ENCODE assay signal across 8 cellular contexts in genomic region chr20:63009044-63009961, GRCh38. TPM values are rescaled to one million over a fixed set of nuclear protein-coding genes. Genes with fewer than 3 reads are reported as not detected.
DNase-seq lines count a peak whose midpoint lies in the region; ATAC-seq and TF ChIP-seq lines count a peak whose summit lies in the region.

No MANE protein-coding gene starts in this region.

- H3K4me3 Mint-ChIP-seq in CD8-positive, alpha-beta T cell = peak overlapping the region; percentile 88
- peak overlapping the region; percentile 79 to 86 for H3K4me3 Mint-ChIP-seq in effector memory CD8-positive, alpha-beta T cell

- peak; percentile 63 for ATAC-seq in CD8-positive, alpha-beta T cell
- ATAC-seq in GM19328 (IDR thresholded peaks at IDR 0.05; ENCODE audit: unreplicated experiment) (peak; percentile 43), HG03457 (IDR thresholded peaks at IDR 0.05; ENCODE audit: unreplicated experiment) (peak; percentile 31)
- ATAC-seq in effector memory CD8-positive, alpha-beta T cell (replicated peaks) = peak; percentile 72

- H3K36me3 Mint-ChIP-seq in CD8-positive, alpha-beta T cell = no peaks in the 10 kb centered on the region
- H3K36me3 Mint-ChIP-seq in effector memory CD8-positive, alpha-beta T cell (ENCODE audit: insufficient read depth) = peaks cover 25% of the 10 kb centered on the region

- H3K27ac ChIP-seq in CD8-positive, alpha-beta T cell (ENCODE audit: low read depth, low read length) = no peak overlapping the region

- H3K4me1 Mint-ChIP-seq in CD8-positive, alpha-beta T cell (ENCODE audit: low read depth) = peaks cover 25% of the 10 kb centered on the region
- H3K4me1 Mint-ChIP-seq in effector memory CD8-positive, alpha-beta T cell (ENCODE audit: low read depth in 2 of 2) = peaks cover 22 to 25% of the 10 kb centered on the region in 2 donors

- peak overlapping the region; percentile 55 for H3K4me3 ChIP-seq in CD8-positive, alpha-beta T cell (ENCODE audit: low read depth, low read length)

- peaks cover 8% of the 10 kb centered on the region for H3K9me3 Mint-ChIP-seq in CD8-positive, alpha-beta T cell
- H3K9me3 Mint-ChIP-seq in effector memory CD8-positive, alpha-beta T cell = peaks cover 0 to 14% of the 10 kb centered on the region in 2 donors

- peak; percentile 78 to 93 (median 79) for DNase-seq in CD8-positive, alpha-beta T cell
- DNase-seq in NCI-H748 treated with DMSO at 0.1 percent for 48 hours (lab: John Stamatoyannopoulos, UW) (peak; percentile 26), mucosa of gallbladder (ENCODE audit: low spot score) (peak; percentile 75)
- DNase-seq in activated CD8-positive, alpha-beta memory T cell treated with anti-CD3 and anti-CD28 coated beads for 1 hour (ENCODE audit: extremely low read depth in 1 of 2, low read depth in 1 of 2) = peak; percentile 62 to 77
- peak; percentile 80 to 84 (median 84) for DNase-seq in effector memory CD8-positive, alpha-beta T cell
- DNase-seq in stimulated activated CD8-positive, alpha-beta memory T cell treated with anti-CD3 and anti-CD28 coated beads, Interleukin-7, amount 100 ng/mL, for 48 hours (ENCODE audit: extremely low read depth in 1 of 2, low read depth in 1 of 2) = peak; percentile 55 to 62

- CTCF ChIA-PET in CD8-positive, alpha-beta T cell (lab: Charles Lee) = interaction anchor here (0.7 to 5.1 kb wide), 32 partner anchors 9 to 1071 kb away, joined by 3 to 60 read pairs (median 4); partner anchors contain the start of genes OPRL1 and TCFL5

- POLR2A ChIA-PET in CD8-positive, alpha-beta T cell (lab: Charles Lee) = interaction anchor here (0.6 to 1.8 kb wide), 6 partner anchors 22 to 357 kb away, joined by 3 to 13 read pairs (median 4); no protein-coding TSS in a partner anchor

- peaks cover 33% of the 10 kb centered on the region for H3K27me3 ChIP-seq in CD8-positive, alpha-beta T cell (ENCODE audit: insufficient read depth, low read length)

- H3K4me1 ChIP-seq in CD8-positive, alpha-beta T cell (ENCODE audit: insufficient read depth, low read length) = peaks cover 53% of the 10 kb centered on the region

- no peak overlapping the region for H3K27ac Mint-ChIP-seq in CD8-positive, alpha-beta T cell
- peak overlapping the region in 1 of 2 donors; percentile 38 for H3K27ac Mint-ChIP-seq in effector memory CD8-positive, alpha-beta T cell

- H3K27me3 Mint-ChIP-seq in CD8-positive, alpha-beta T cell (ENCODE audit: low read depth) = peaks cover 23% of the 10 kb centered on the region
- peaks cover 41 to 65% of the 10 kb centered on the region in 2 donors for H3K27me3 Mint-ChIP-seq in effector memory CD8-positive, alpha-beta T cell

- H3K36me3 ChIP-seq in CD8-positive, alpha-beta T cell (ENCODE audit: insufficient read depth, low read length) = no peaks in the 10 kb centered on the region

- TF ChIP-seq CTCF in CD8-positive, alpha-beta T cell (IDR thresholded peaks at IDR 0.05) = peak; percentile 91

- intact Hi-C loops in CD8-positive, alpha-beta T cell (cut with DNase I, micrococcal nuclease) = loop anchor here (1.0 to 10.0 kb wide), 6 partner anchors 37 to 342 kb away; partner anchors contain the start of gene SLC17A9 (in 2 of the 2)

- H3K9me3 ChIP-seq in CD8-positive, alpha-beta T cell (ENCODE audit: low read length) = no peaks in the 10 kb centered on the region

RNA-seq across cellular contexts. Expression of gene BHLHE23, which starts 2.5 kb away (rescaled TPM):
- under 1 TPM in 1 of 2 experiments, not detected in 1; 0.44 TPM for total RNA-seq in CD8-positive, alpha-beta T cell
- total RNA-seq in mucosa of gallbladder = not detected

RNA-seq across cellular contexts. Expression of gene SLC17A9, which starts 56.8 kb away (rescaled TPM):
- 10 to 100 TPM; 19.1 to 22.6 TPM for total RNA-seq in CD8-positive, alpha-beta T cell
- total RNA-seq in mucosa of gallbladder = 19.8 TPM

Comparison
In these comparisons a context has a peak if more than half of its experiments do, and no peak if none do; other contexts are left out.
1. DNase-seq: peak in every context shown above with its lines; median percentile 84 in effector memory CD8-positive, alpha-beta T cell; 79 in CD8-positive, alpha-beta T cell; 75 in mucosa of gallbladder; 70 in activated CD8-positive, alpha-beta memory T cell treated with anti-CD3 and anti-CD28 coated beads for 1 hour; 58 in stimulated activated CD8-positive, alpha-beta memory T cell treated with anti-CD3 and anti-CD28 coated beads, Interleukin-7, amount 100 ng/mL, for 48 hours; 26 in NCI-H748 treated with DMSO at 0.1 percent for 48 hours.